8 cellular contexts compared by ENCODE assay signal in the genomic region with DNA sequence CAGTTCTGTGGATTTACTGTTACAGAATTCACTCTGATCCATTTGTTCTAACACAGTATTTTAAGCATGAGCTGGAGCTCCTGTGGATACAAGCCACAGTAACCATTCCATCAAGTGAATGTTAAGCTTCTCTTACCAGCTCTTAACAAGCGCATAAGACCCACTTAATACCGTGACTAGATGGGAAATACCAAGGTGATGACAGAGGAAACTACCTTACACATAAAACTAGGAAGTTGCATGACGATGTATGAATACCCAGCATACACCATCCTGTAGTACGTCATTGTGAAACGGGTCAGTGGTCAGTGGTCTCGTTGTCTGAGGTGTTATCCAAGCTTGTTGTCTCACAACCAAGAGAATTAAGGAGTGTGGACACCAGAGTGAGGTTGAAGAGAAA. TPM values are rescaled to one million over a fixed set of nuclear protein-coding genes. Genes with fewer than 3 reads are reported as not detected.
A peak's percentile ranks its signal among the peaks of the same experiment; 100 is the strongest.
DNase-seq lines count a peak whose midpoint lies in the region; ATAC-seq and TF ChIP-seq lines count a peak whose summit lies in the region.

No MANE protein-coding gene starts in this region.

- peak overlapping the region; percentile 89 for H3K27ac Mint-ChIP-seq in endothelial cell (ENCODE audit: unreplicated experiment)

- H3K9me3 ChIP-seq in esophagus muscularis mucosa, result no peaks in the 10 kb centered on the region

- intact Hi-C loops in esophagus muscularis mucosa (cut with DNase I), result loop anchor here (10.0 kb wide), 1 partner anchor 390 kb away; the partner anchor contains the start of gene SPATA7

- H3K36me3 Mint-ChIP-seq in endothelial cell (ENCODE audit: low read depth, unreplicated experiment), result no peaks in the 10 kb centered on the region

- H3K9me3 Mint-ChIP-seq in endothelial cell (ENCODE audit: unreplicated experiment), result no peaks in the 10 kb centered on the region

- no peak for TF ChIP-seq CTCF in endothelial cell (IDR thresholded peaks at IDR 0.05; ENCODE audit: unreplicated experiment)
- TF ChIP-seq CTCF in esophagus muscularis mucosa (IDR thresholded peaks at IDR 0.05), result no peak
- TF ChIP-seq CTCF in foreskin fibroblast (IDR thresholded peaks at IDR 0.05; ENCODE audit: low read depth, low read length), result no peak

- no peak overlapping the region for H3K27ac ChIP-seq in esophagus muscularis mucosa (replicated peaks in 1 of 4)

- H3K27me3 ChIP-seq in esophagus muscularis mucosa, result no peaks in the 10 kb centered on the region

- no peak for TF ChIP-seq POLR2A in esophagus muscularis mucosa (IDR thresholded peaks at IDR 0.05; ENCODE audit: low read depth)

- DNase-seq in ELR (ENCODE audit: low read depth) (peak; percentile 8), endothelial cell (ENCODE audit: low spot score) (no peak), activated gamma-delta T cell (lab: John Stamatoyannopoulos, UW) (no peak), iPS-NIHi7 (ENCODE audit: extremely low spot score) (no peak), esophagus muscularis mucosa (ENCODE audit: extremely low spot score) (no peak), foreskin fibroblast (no peak)

- WGBS in esophagus muscularis mucosa, result 87% methylated on average over 6 of the region's 6 CpGs

- H3K36me3 ChIP-seq in esophagus muscularis mucosa, result no peaks in the 10 kb centered on the region

- H3K4me3 Mint-ChIP-seq in endothelial cell (ENCODE audit: unreplicated experiment), result no peak overlapping the region

- H3K27me3 Mint-ChIP-seq in endothelial cell (ENCODE audit: unreplicated experiment), result peaks cover 5% of the 10 kb centered on the region

- H3K4me3 ChIP-seq in esophagus muscularis mucosa (no peak overlapping the region), foreskin fibroblast (ENCODE audit: low read depth in 1 of 2, low read length in 2 of 2) (no peak overlapping the region)

- peaks cover 34% of the 10 kb centered on the region for H3K4me1 Mint-ChIP-seq in endothelial cell (ENCODE audit: unreplicated experiment)

- ATAC-seq in GM19455 (IDR thresholded peaks at IDR 0.05; ENCODE audit: unreplicated experiment), result peak; percentile 27
- peak; percentile 38 for ATAC-seq in HG03460 (IDR thresholded peaks at IDR 0.05; ENCODE audit: unreplicated experiment)

- TF ChIP-seq EP300 in esophagus muscularis mucosa (IDR thresholded peaks at IDR 0.05), result no peak

- H3K4me1 ChIP-seq in esophagus muscularis mucosa, result peaks cover 16 to 30% (median 22%) of the 10 kb centered on the region in 4 donors

RNA-seq across cellular contexts. Expression of gene GALC, which starts 2.0 kb away (rescaled TPM):
- 77.1 TPM for total RNA-seq in endothelial cell (ENCODE audit: unreplicated experiment)
- total RNA-seq in esophagus muscularis mucosa, result 10 to 100 TPM; 14.5 to 17.0 (median 16.0) TPM

RNA-seq across cellular contexts. Expression of gene GPR65, which starts 10.0 kb away (rescaled TPM):
- total RNA-seq in endothelial cell (ENCODE audit: unreplicated experiment) (0.64 TPM), esophagus muscularis mucosa (1 to 10 TPM in 1 of 4 donors, under 1 TPM in 3; 0.32 to 2.5 (median 0.49) TPM)
